ENCODE assay signal across 24 cellular contexts in the genomic region with DNA sequence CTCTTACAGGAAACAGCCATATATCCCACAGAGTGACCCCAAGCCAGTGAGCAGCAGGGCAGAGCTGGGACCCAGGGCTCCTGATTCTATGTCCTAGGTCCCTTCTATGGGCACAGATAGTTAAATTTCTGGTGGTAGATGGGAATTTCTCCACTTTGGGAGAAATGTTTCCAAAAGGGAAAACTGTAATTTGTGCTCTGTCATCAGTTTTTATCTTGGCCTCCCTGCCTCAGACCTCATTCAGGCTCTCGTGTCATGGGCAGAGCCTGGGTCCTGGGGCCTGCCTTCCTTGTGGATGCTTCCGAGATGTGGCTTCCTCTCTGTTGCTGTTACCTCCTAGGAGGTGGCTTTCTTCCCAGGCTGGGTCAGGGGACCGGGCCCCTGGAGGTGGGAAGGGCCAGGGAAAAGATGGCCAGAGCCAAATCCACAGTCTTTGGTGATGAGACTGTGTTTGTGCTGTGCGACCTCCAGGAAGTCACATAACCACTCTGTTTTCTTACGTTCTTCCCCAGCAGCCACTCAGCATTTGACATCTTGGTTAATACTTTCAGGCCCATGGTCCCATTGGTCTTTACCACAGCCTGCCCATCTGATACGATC. TPM values are rescaled to one million over a fixed set of nuclear protein-coding genes. Genes with fewer than 3 reads are reported as not detected.
DNase-seq lines count a peak whose midpoint lies in the region; ATAC-seq, FAIRE-seq and TF ChIP-seq lines count a peak whose summit lies in the region.
"Had no signal": no experiment of that assay in that cellular context is flagged by ENCODE, and none has a peak within 500 bp of the region (broad histone marks: within the 10 kb centered on the region; RNA-seq: fewer than 3 reads in every experiment).

No MANE protein-coding gene starts in this region.

- no peak for TF ChIP-seq POLR2A in gastrocnemius medialis (IDR thresholded peaks at IDR 0.05)

- H3K4me1 ChIP-seq in gastrocnemius medialis, result peaks cover 4 to 6% of the 10 kb centered on the region in 2 donors
- H3K4me1 ChIP-seq: foreskin keratinocyte had no signal

- no peaks in the 10 kb centered on the region for H3K9me3 ChIP-seq in gastrocnemius medialis
- H3K9me3 ChIP-seq: upper lobe of left lung had no signal

- H3K4me3 ChIP-seq in gastrocnemius medialis, result no peak overlapping the region
- H3K4me3 ChIP-seq: skin epidermis, upper lobe of left lung had no signal

- intact Hi-C loops in gastrocnemius medialis (cut with DNase I; ENCODE audit: low total_unique reads), result no loop called here

- H3K27ac ChIP-seq in VCaP (peak overlapping the region; percentile 75; the same call in 1 of the 2 replicates), gastrocnemius medialis (peak overlapping the region; percentile 5 to 20 (median 12))
- H3K27ac ChIP-seq: foreskin keratinocyte, HL-60, skin epidermis had no signal

- peak; percentile 6 for DNase-seq in D721Med (ENCODE audit: insufficient read length, low spot score)
- peak; percentile 31 for DNase-seq in fibroblast of peridontal ligament (ENCODE audit: extremely low read depth)
- peak in 1 of 2 donors; percentile 8 for DNase-seq in gastrocnemius medialis
- no peak for DNase-seq in NCI-H748 treated with DMSO at 0.1 percent for 48 hours (lab: John Stamatoyannopoulos, UW)
- DNase-seq: activated CD4-positive, alpha-beta T cell treated with anti-CD3 and anti-CD28 coated beads, Interleukin-2, amount 10 ng/mL, durations not matched to agents 24 days and 14 days; dermis blood vessel endothelial cell; foreskin keratinocyte; hippocampal formation; naive B cell; NCI-H1436; NCI-H69; OCI-M1; SIG-M5; stimulated activated CD4-positive, alpha-beta T cell treated with anti-CD3 and anti-CD28 coated beads, Interleukin-2, amount 100 ng/mL, for 48 hours; stimulated activated naive CD8-positive, alpha-beta T cell treated with anti-CD3 and anti-CD28 coated beads, Interleukin-15, amount 100 ng/mL, for 72 hours; upper lobe of left lung had no signal

- no peaks in the 10 kb centered on the region for H3K27me3 ChIP-seq in gastrocnemius medialis
- H3K27me3 ChIP-seq: upper lobe of left lung had no signal

- TF ChIP-seq CTCF in D721Med (IDR thresholded peaks at IDR 0.05; ENCODE audit: insufficient read depth, missing control alignments), result no peak
- no peak for TF ChIP-seq CTCF in VCaP (conservative IDR thresholded peaks at IDR 0.05)
- TF ChIP-seq CTCF in gastrocnemius medialis (IDR thresholded peaks at IDR 0.05 in 4 of 5, conservative IDR thresholded peaks at IDR 0.05 in 1 of 5), result no peak

- no peak for ATAC-seq in gastrocnemius medialis
- no peak for ATAC-seq in HG02623 (IDR thresholded peaks at IDR 0.05; ENCODE audit: unreplicated experiment)
- ATAC-seq in GM19324 (IDR thresholded peaks at IDR 0.05; ENCODE audit: low FRiP score, unreplicated experiment), result no peak
- ATAC-seq: foreskin keratinocyte; stimulated activated naive CD8-positive, alpha-beta T cell treated with anti-CD3 and anti-CD28 coated beads, Interleukin-15, amount 100 ng/mL, for 72 hours had no signal

- in situ Hi-C loops in gastrocnemius medialis (cut with MboI; ENCODE audit: low sequenced_read_pairs in 4 of 4), result no loop called here

- peaks cover 0 to 5% of the 10 kb centered on the region in 2 donors for H3K36me3 ChIP-seq in gastrocnemius medialis

- FAIRE-seq in D721Med (lab: Jason Lieb, UNC), result no peak
- FAIRE-seq: bronchial epithelial cell, islet of Langerhans had no signal

RNA-seq across cellular contexts. Expression of gene LRRC32, which starts 8.6 kb away (rescaled TPM):
- total RNA-seq in gastrocnemius medialis, result 10 to 100 TPM; 14.5 to 35.5 (median 23.4) TPM
- total RNA-seq: foreskin keratinocyte, MCF 10A had no signal
